2 cellular contexts compared by ENCODE assay signal in the genomic region with DNA sequence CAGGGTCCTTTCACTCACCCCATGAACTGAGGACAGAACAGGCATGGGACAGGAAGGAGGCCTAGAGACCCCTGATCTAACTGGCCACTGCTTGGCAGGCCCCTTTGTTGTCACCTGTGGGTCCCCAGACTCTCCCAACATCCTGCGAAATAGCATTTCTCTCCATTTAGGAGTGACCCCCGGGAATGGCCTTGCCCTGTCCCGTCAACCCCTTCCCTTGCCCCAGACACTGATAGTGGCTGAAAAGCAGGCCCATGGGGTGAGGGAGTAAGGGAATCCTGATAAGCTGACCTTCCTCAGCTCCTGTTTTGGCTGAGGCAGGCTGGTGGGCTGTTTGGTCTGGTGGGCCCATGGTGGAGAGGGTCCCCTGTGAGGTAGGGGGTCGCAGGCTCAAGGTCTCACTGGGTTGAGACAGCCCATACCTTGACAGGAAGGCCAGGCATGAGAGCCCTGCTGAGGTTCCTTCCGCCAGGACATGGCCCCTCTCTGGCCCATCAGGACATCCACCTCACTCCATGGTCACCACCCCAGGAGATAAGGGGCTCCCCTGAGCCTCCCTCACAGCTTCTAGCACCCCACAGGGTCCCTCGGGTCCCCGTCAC.
TF ChIP-seq lines count a peak whose summit lies in the region.

No MANE protein-coding gene starts in this region.

TF ChIP-seq in HEK293, 187 proteins besides CTCF, POLR2A, EP300 and RAD21:
- 0 out of 2 replicates have a peak, but pooled peaks have one; percentile 13 for TF ChIP-seq ZIC2 (tag by site-specific recombination; IDR thresholded peaks at IDR 0.05)
- TF ChIP-seq ZBTB17 (tag by site-specific recombination; IDR thresholded peaks at IDR 0.05) = no peak

TF ChIP-seq in HepG2, 621 proteins besides CTCF, POLR2A, EP300 and RAD21:
- TF ChIP-seq, protein P1, sequence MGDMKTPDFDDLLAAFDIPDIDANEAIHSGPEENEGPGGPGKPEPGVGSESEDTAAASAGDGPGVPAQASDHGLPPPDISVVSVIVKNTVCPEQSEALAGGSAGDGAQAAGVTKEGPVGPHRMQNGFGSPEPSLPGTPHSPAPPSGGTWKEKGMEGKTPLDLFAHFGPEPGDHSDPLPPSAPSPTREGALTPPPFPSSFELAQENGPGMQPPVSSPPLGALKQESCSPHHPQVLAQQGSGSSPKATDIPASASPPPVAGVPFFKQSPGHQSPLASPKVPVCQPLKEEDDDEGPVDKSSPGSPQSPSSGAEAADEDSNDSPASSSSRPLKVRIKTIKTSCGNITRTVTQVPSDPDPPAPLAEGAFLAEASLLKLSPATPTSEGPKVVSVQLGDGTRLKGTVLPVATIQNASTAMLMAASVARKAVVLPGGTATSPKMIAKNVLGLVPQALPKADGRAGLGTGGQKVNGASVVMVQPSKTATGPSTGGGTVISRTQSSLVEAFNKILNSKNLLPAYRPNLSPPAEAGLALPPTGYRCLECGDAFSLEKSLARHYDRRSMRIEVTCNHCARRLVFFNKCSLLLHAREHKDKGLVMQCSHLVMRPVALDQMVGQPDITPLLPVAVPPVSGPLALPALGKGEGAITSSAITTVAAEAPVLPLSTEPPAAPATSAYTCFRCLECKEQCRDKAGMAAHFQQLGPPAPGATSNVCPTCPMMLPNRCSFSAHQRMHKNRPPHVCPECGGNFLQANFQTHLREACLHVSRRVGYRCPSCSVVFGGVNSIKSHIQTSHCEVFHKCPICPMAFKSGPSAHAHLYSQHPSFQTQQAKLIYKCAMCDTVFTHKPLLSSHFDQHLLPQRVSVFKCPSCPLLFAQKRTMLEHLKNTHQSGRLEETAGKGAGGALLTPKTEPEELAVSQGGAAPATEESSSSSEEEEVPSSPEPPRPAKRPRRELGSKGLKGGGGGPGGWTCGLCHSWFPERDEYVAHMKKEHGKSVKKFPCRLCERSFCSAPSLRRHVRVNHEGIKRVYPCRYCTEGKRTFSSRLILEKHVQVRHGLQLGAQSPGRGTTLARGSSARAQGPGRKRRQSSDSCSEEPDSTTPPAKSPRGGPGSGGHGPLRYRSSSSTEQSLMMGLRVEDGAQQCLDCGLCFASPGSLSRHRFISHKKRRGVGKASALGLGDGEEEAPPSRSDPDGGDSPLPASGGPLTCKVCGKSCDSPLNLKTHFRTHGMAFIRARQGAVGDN (CRISPR knock-in tag; IDR thresholded peaks at IDR 0.05) = peak; percentile 14; the same call in 1 of the 2 replicates
- TF ChIP-seq SP4 (CRISPR knock-in tag; IDR thresholded peaks at IDR 0.05) (peak; percentile 27; the same call in 1 of the 2 replicates), ZNF598 (CRISPR knock-in tag; IDR thresholded peaks at IDR 0.05; ENCODE audit: borderline replicate concordance) (no peak), NRL (CRISPR knock-in tag; IDR thresholded peaks at IDR 0.05; ENCODE audit: borderline replicate concordance) (peak; percentile 60; the same call in 1 of the 2 replicates)
